Comparison of ENCODE assay signal across 17 cellular contexts in the genomic region with DNA sequence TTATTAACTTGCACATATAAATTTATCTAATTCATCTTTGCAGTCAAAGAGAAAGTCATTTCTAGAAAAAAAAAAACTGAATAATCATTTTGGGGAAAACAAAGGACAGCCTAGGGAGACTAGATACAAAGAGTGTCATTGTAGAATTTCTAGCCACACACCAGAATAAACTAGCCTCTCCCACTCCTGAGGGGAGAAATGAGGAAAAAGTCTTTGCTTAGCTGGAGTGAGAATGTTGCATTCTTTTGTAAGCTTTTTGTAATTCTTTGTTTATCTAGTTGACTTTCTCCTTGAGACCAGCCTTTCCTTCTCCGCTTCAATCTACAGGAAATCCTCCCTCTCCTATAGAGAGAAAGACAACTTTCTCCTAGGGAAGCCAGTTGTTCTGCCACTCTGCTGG. TPM values are rescaled to one million over a fixed set of nuclear protein-coding genes. Genes with fewer than 3 reads are reported as not detected.
DNase-seq lines count a peak whose midpoint lies in the region; ATAC-seq, FAIRE-seq and TF ChIP-seq lines count a peak whose summit lies in the region.
"Had no signal": no experiment of that assay in that cellular context is flagged by ENCODE, and none has a peak within 500 bp of the region (broad histone marks: within the 10 kb centered on the region; RNA-seq: fewer than 3 reads in every experiment).

No MANE protein-coding gene starts in this region.

- no peaks in the 10 kb centered on the region for H3K9me3 ChIP-seq in astrocyte (ENCODE audit: insufficient read depth, low read depth, low read length)
- H3K9me3 ChIP-seq in ascending aorta: no peaks in the 10 kb centered on the region
- H3K9me3 ChIP-seq: prostate gland had no signal

- no peaks in the 10 kb centered on the region; the same call in 1 of the 2 replicates for H3K4me1 ChIP-seq in GM23338 (ENCODE audit: insufficient read depth)
- H3K4me1 ChIP-seq in astrocyte (ENCODE audit: insufficient read depth, low read length): peaks cover 11% of the 10 kb centered on the region
- H3K4me1 ChIP-seq in ascending aorta: no peaks in the 10 kb centered on the region
- H3K4me1 ChIP-seq: prostate gland had no signal

- H3K9ac ChIP-seq in astrocyte (ENCODE audit: low read length): no peak overlapping the region

- H2AFZ ChIP-seq in GM23338: peak overlapping the region; percentile 66
- no peak overlapping the region for H2AFZ ChIP-seq in astrocyte (ENCODE audit: low read depth, low read length)

- TF ChIP-seq CTCF in GM23338 (conservative IDR thresholded peaks at IDR 0.05; ENCODE audit: low read depth in 2 of 2) (no peak), astrocyte (IDR thresholded peaks at IDR 0.05; ENCODE audit: insufficient read depth, low read depth, low read length) (no peak), ascending aorta (IDR thresholded peaks at IDR 0.05) (no peak)

- H3F3A ChIP-seq in GM23338 (replicated peaks; ENCODE audit: low read depth): no peaks in the 10 kb centered on the region

- intact Hi-C loops in ascending aorta (cut with DNase I): no loop called here

- H3K36me3 ChIP-seq in GM23338 (ENCODE audit: insufficient read depth) (no peaks in the 10 kb centered on the region), astrocyte (ENCODE audit: insufficient read depth, low read length) (no peaks in the 10 kb centered on the region), ascending aorta (no peaks in the 10 kb centered on the region)
- H3K36me3 ChIP-seq: prostate gland had no signal

- H3K27me3 Mint-ChIP-seq in GM23338 (ENCODE audit: insufficient read depth, low read depth, poor library complexity) (peaks cover 4% of the 10 kb centered on the region), astrocyte (ENCODE audit: low read depth, unreplicated experiment) (peaks cover 4% of the 10 kb centered on the region)
- H3K27me3 Mint-ChIP-seq: activated T-cell treated with anti-CD3 and anti-CD28 coated beads, Interleukin-2, amount 50 U/mL, for 24 hours; central memory CD8-positive, alpha-beta T cell had no signal

- H3K79me2 ChIP-seq in GM23338 (replicated peaks; ENCODE audit: insufficient read depth) (no peaks in the 10 kb centered on the region), astrocyte (ENCODE audit: insufficient read depth, low read length) (no peaks in the 10 kb centered on the region)

- H3K27me3 ChIP-seq in GM23338 (ENCODE audit: insufficient read depth) (no peaks in the 10 kb centered on the region), astrocyte (ENCODE audit: insufficient read depth, low read length) (no peaks in the 10 kb centered on the region), ascending aorta (no peaks in the 10 kb centered on the region)

- no peak for FAIRE-seq in astrocyte (lab: Jason Lieb, UNC)
- FAIRE-seq: D721Med, G401.6 had no signal

- H4K20me1 ChIP-seq in GM23338 (replicated peaks; ENCODE audit: insufficient read depth): no peaks in the 10 kb centered on the region
- no peaks in the 10 kb centered on the region for H4K20me1 ChIP-seq in astrocyte (ENCODE audit: insufficient read depth, low read length)

- DNase-seq in GM23338 (ENCODE audit: low spot score) (no peak), astrocyte (ENCODE audit: low read depth) (no peak), inferior parietal cortex (ENCODE audit: extremely low spot score) (peak; percentile 64), retina (peak; percentile 63), iPS-NIHi11 (ENCODE audit: low spot score) (no peak), ascending aorta (ENCODE audit: low spot score in 2 of 2) (no peak)
- DNase-seq: activated CD4-positive, alpha-beta T cell treated with anti-CD3 and anti-CD28 coated beads, Interleukin-2, amount 50 U/mL, for 48 hours; activated naive CD8-positive, alpha-beta T cell treated with anti-CD3 and anti-CD28 coated beads for 36 hours; activated T-cell treated with anti-CD3 and anti-CD28 coated beads, Interleukin-2, amount 50 U/mL, for 24 hours; NCI-H1048; stimulated activated naive CD8-positive, alpha-beta T cell treated with anti-CD3 and anti-CD28 coated beads, Interleukin-15, amount 100 ng/mL, for 72 hours had no signal

- H3K4me3 Mint-ChIP-seq in GM23338: no peak overlapping the region
- no peak overlapping the region for H3K4me3 Mint-ChIP-seq in astrocyte (ENCODE audit: unreplicated experiment)
- H3K4me3 Mint-ChIP-seq: activated naive CD8-positive, alpha-beta T cell treated with anti-CD3 and anti-CD28 coated beads for 36 hours; activated T-cell treated with anti-CD3 and anti-CD28 coated beads, Interleukin-2, amount 50 U/mL, for 24 hours; central memory CD8-positive, alpha-beta T cell; stimulated activated naive CD8-positive, alpha-beta T cell treated with anti-CD3 and anti-CD28 coated beads, Interleukin-15, amount 100 ng/mL, for 72 hours had no signal

- no peaks in the 10 kb centered on the region for H3K9me2 ChIP-seq in GM23338 (ENCODE audit: insufficient read depth)

- no peaks in the 10 kb centered on the region for H3K36me3 Mint-ChIP-seq in GM23338 (ENCODE audit: low read depth)
- no peaks in the 10 kb centered on the region for H3K36me3 Mint-ChIP-seq in astrocyte (ENCODE audit: low read depth, unreplicated experiment)
- H3K36me3 Mint-ChIP-seq: activated naive CD8-positive, alpha-beta T cell treated with anti-CD3 and anti-CD28 coated beads for 36 hours had no signal

- H3K27ac ChIP-seq in GM23338 (ENCODE audit: low read depth): no peak overlapping the region
- H3K27ac ChIP-seq in astrocyte (ENCODE audit: low read depth, low read length): no peak overlapping the region
- H3K27ac ChIP-seq in ascending aorta: no peak overlapping the region
- H3K27ac ChIP-seq: prostate gland had no signal

- H3K4me2 ChIP-seq in GM23338: no peak overlapping the region
- peak overlapping the region; percentile 22 for H3K4me2 ChIP-seq in astrocyte (ENCODE audit: low read length)

- H3K9me3 Mint-ChIP-seq in GM23338 (no peaks in the 10 kb centered on the region), astrocyte (ENCODE audit: unreplicated experiment) (peaks cover 2% of the 10 kb centered on the region)
- H3K9me3 Mint-ChIP-seq: activated naive CD8-positive, alpha-beta T cell treated with anti-CD3 and anti-CD28 coated beads for 36 hours; activated T-cell treated with anti-CD3 and anti-CD28 coated beads, Interleukin-2, amount 50 U/mL, for 24 hours; central memory CD8-positive, alpha-beta T cell; stimulated activated naive CD8-positive, alpha-beta T cell treated with anti-CD3 and anti-CD28 coated beads, Interleukin-15, amount 100 ng/mL, for 72 hours had no signal

- H3K4me3 ChIP-seq in GM23338 (no peak overlapping the region), astrocyte (ENCODE audit: insufficient read depth, low read depth, low read length) (no peak overlapping the region), ascending aorta (no peak overlapping the region)
- H3K4me3 ChIP-seq: prostate gland had no signal

- H3K27ac Mint-ChIP-seq in GM23338: no peak overlapping the region
- H3K27ac Mint-ChIP-seq in astrocyte (ENCODE audit: unreplicated experiment): peak overlapping the region; percentile 50
- H3K27ac Mint-ChIP-seq: activated naive CD8-positive, alpha-beta T cell treated with anti-CD3 and anti-CD28 coated beads for 36 hours; activated T-cell treated with anti-CD3 and anti-CD28 coated beads, Interleukin-2, amount 50 U/mL, for 24 hours; stimulated activated naive CD8-positive, alpha-beta T cell treated with anti-CD3 and anti-CD28 coated beads, Interleukin-15, amount 100 ng/mL, for 72 hours had no signal

- ATAC-seq in GM23338: no peak
- ATAC-seq in GM19395 (IDR thresholded peaks at IDR 0.05; ENCODE audit: unreplicated experiment): no peak
- no peak for ATAC-seq in GM18861 (IDR thresholded peaks at IDR 0.05; ENCODE audit: unreplicated experiment)

- H3K4me1 Mint-ChIP-seq in GM23338: peaks cover 4% of the 10 kb centered on the region; the same call in 1 of the 3 replicates
- peaks cover 7% of the 10 kb centered on the region for H3K4me1 Mint-ChIP-seq in astrocyte (ENCODE audit: low read depth, unreplicated experiment)
- H3K4me1 Mint-ChIP-seq: central memory CD8-positive, alpha-beta T cell had no signal

TF ChIP-seq in GM23338, 12 proteins besides CTCF, POLR2A, EP300 and RAD21:
- TF ChIP-seq ZNF331 (CRISPR knock-in tag; IDR thresholded peaks at IDR 0.05; ENCODE audit: low read depth): no peak
- TF ChIP-seq CREB1 (CRISPR knock-in tag; IDR thresholded peaks at IDR 0.05; ENCODE audit: low read depth): no peak
- no peak for TF ChIP-seq JUNB (IDR thresholded peaks at IDR 0.05; ENCODE audit: unreplicated experiment)
- no peak for TF ChIP-seq NANOG (IDR thresholded peaks at IDR 0.05; ENCODE audit: borderline replicate concordance)
- TF ChIP-seq EZH2phosphoT487 (IDR thresholded peaks at IDR 0.05; ENCODE audit: unreplicated experiment): no peak
- no peak for TF ChIP-seq STAT1 (IDR thresholded peaks at IDR 0.05; ENCODE audit: unreplicated experiment)
- no peak for TF ChIP-seq ZNF114 (CRISPR knock-in tag; IDR thresholded peaks at IDR 0.05)

RNA-seq across cellular contexts. Expression of a gene that starts 15.9 kb away (rescaled TPM):
- 37.0 and 46.1 TPM in 2 replicates for total RNA-seq in GM23338 (2014; rRNA removed; shearing (Covaris generic))
- polyA plus RNA-seq in GM23338 (2016; fragmentation: Nextera tagmentation; extraction: Ambion mirVana): 11.8 and 13.9 TPM in 2 replicates
- 8.8 and 8.9 TPM in 2 replicates for total RNA-seq in astrocyte
- not detected for total RNA-seq in ascending aorta

RNA-seq across cellular contexts. Expression of a gene that starts 36.0 kb away (rescaled TPM):
- 65.1 and 72.5 TPM in 2 replicates for total RNA-seq in GM23338 (2014; rRNA removed; shearing (Covaris generic))
- 34.7 and 47.0 TPM in 2 replicates for polyA plus RNA-seq in GM23338 (2016; fragmentation: Nextera tagmentation; extraction: Ambion mirVana)
- total RNA-seq in astrocyte: 58.8 and 63.9 TPM in 2 replicates
- 18.1 TPM for total RNA-seq in ascending aorta

RNA-seq across cellular contexts. Expression of a gene that starts 44.8 kb away (rescaled TPM):
- 10.4 and 11.9 TPM in 2 replicates for total RNA-seq in GM23338 (2014; rRNA removed; shearing (Covaris generic))
- 5.6 and 6.0 TPM in 2 replicates for polyA plus RNA-seq in GM23338 (2016; fragmentation: Nextera tagmentation; extraction: Ambion mirVana)
- total RNA-seq in astrocyte: 74.1 and 90.6 TPM in 2 replicates
- total RNA-seq in ascending aorta: 2.3 TPM

Comparison
In these comparisons a context has a peak if more than half of its experiments do, and no peak if none do; other contexts are left out.
1. DNase-seq: peak in inferior parietal cortex (single experiment) and retina (single experiment); none in GM23338 (single experiment), astrocyte (single experiment), iPS-NIHi11 (single experiment) and ascending aorta (0 of 2).